ENCODE assay signal across 8 cellular contexts in genomic region chr16:67873435-67874146, GRCh38. TPM values are rescaled to one million over a fixed set of nuclear protein-coding genes. Genes with fewer than 3 reads are reported as not detected.
DNase-seq lines count a peak whose midpoint lies in the region; ATAC-seq and TF ChIP-seq lines count a peak whose summit lies in the region.

No MANE protein-coding gene starts in this region.

- CTCF ChIA-PET in mammary epithelial cell (lab: Charles Lee; ENCODE audit: low non-redundant PET), result interaction anchor here (0.6 kb wide), 1 partner anchor 317 kb away, joined by 3 read pairs; no protein-coding TSS in a partner anchor

- peaks cover 42% of the 10 kb centered on the region for H3K79me2 ChIP-seq in mammary epithelial cell (ENCODE audit: insufficient read depth, low read length)

- H2AFZ ChIP-seq in mammary epithelial cell (ENCODE audit: low read depth, low read length), result peak overlapping the region; percentile 87

- WGBS in mammary epithelial cell (ENCODE audit: low coverage, missing lambda C conversion rate), result 10% methylated on average over 9 of the region's 20 CpGs
- WGBS in mesodermal cell (ENCODE audit: insufficient coverage in 2 of 2), 2 experiments, result 15 to 16% methylated on average over 17 to 19 of the region's 20 CpGs

- H3K9me3 ChIP-seq in mammary epithelial cell (replicated peaks; ENCODE audit: insufficient read depth, low read length) (no peaks in the 10 kb centered on the region), mesodermal cell (ENCODE audit: control insufficient read depth, low read length) (no peaks in the 10 kb centered on the region)

- H4K20me1 ChIP-seq in mammary epithelial cell (ENCODE audit: insufficient read depth, low read length), result no peaks in the 10 kb centered on the region

- in situ Hi-C loops in mammary epithelial cell (cut with MboI; ENCODE audit: low sequenced_read_pairs in 2 of 2), result no loop called here

- ATAC-seq in HG03521 (IDR thresholded peaks at IDR 0.05; ENCODE audit: unreplicated experiment), result peak; percentile 19
- ATAC-seq in GM18858 (IDR thresholded peaks at IDR 0.05; ENCODE audit: unreplicated experiment), result no peak
- ATAC-seq in GM21528 (IDR thresholded peaks at IDR 0.05; ENCODE audit: low FRiP score, unreplicated experiment), result no peak
- no peak for ATAC-seq in HG02870 (IDR thresholded peaks at IDR 0.05; ENCODE audit: unreplicated experiment)

- H3K27me3 ChIP-seq in mammary epithelial cell (ENCODE audit: insufficient read depth, low read length), result no peaks in the 10 kb centered on the region

- dilution Hi-C loops in mammary epithelial cell (cut with HindIII; ENCODE audit: low sequenced_read_pairs), result no loop called here

- H3K4me1 ChIP-seq in mammary epithelial cell (ENCODE audit: insufficient read depth, low read length) (peaks cover 21% of the 10 kb centered on the region), mesodermal cell (ENCODE audit: control insufficient read depth, insufficient read depth, low read length, poor library complexity, severe bottlenecking) (peaks cover 7% of the 10 kb centered on the region)

- intact Hi-C loops in mammary epithelial cell (cut with micrococcal nuclease), result loop anchor here (2.0 to 5.0 kb wide), 3 partner anchors 31 to 167 kb away; partner anchors contain the start of gene THAP11

- peak overlapping the region; percentile 82 for H3K9ac ChIP-seq in mammary epithelial cell (ENCODE audit: insufficient read depth, low read length)

- peak overlapping the region; percentile 70 for H3K4me3 ChIP-seq in GM12864 (ENCODE audit: low read depth, low read length)
- H3K4me3 ChIP-seq in mammary epithelial cell (replicated peaks in 1 of 3; ENCODE audit: insufficient read depth in 1 of 3, low read depth in 2 of 3, low read length in 3 of 3), result peak overlapping the region; percentile 55 to 86 (median 67)
- H3K4me3 ChIP-seq in mesodermal cell (ENCODE audit: extremely low read depth, insufficient read depth, low read length, poor library complexity, severe bottlenecking), result peak overlapping the region; percentile 79

- TF ChIP-seq CTCF in GM12864 (IDR thresholded peaks at IDR 0.05; ENCODE audit: low read depth, low read length, missing control alignments) (no peak), mammary epithelial cell (conservative IDR thresholded peaks at IDR 0.05 in 1 of 2, IDR thresholded peaks at IDR 0.05 in 1 of 2; ENCODE audit: extremely low read depth in 1 of 2, insufficient read depth in 1 of 2, low read depth in 1 of 2, low read length in 2 of 2) (no peak)

- peak overlapping the region; percentile 51 for H3K27ac ChIP-seq in mammary epithelial cell (ENCODE audit: insufficient read depth, low read depth, low read length)
- H3K27ac ChIP-seq in mesodermal cell (ENCODE audit: low read depth, low read length, severe bottlenecking), result peak overlapping the region; percentile 64

- DNase-seq in GM12864 (ENCODE audit: low read depth) (no peak), mammary epithelial cell (peak; percentile 36)
- DNase-seq in stimulated activated naive CD4-positive, alpha-beta T cell treated with Interleukin-2 at 50 U/mL for 16 hours (lab: John Stamatoyannopoulos, UW), result no peak

- H3K36me3 ChIP-seq in mammary epithelial cell (ENCODE audit: insufficient read depth, low read length) (peaks cover 5% of the 10 kb centered on the region), mesodermal cell (ENCODE audit: control insufficient read depth, insufficient read depth, low read length) (peaks cover 74% of the 10 kb centered on the region)

- no TSS peak for BruUV-seq in mammary epithelial cell (replicated peaks; lab: Mats Ljungman, UMichigan)

- H3K4me2 ChIP-seq in mammary epithelial cell (ENCODE audit: insufficient read depth, low read depth, low read length), result peak overlapping the region; percentile 82

RNA-seq across cellular contexts. Expression of gene EDC4, which starts 0.7 kb away (rescaled TPM):
- 10 to 100 TPM; 31.5 to 53.9 TPM for total RNA-seq in mammary epithelial cell
- 36.5 TPM for polyA plus RNA-seq in mammary epithelial cell
- polyA minus RNA-seq in mammary epithelial cell, result 143 TPM
- polyA plus RNA-seq in mesodermal cell (2013, experiment 1 of 2), result 63.8 TPM
- 47.6 TPM for polyA plus RNA-seq in mesodermal cell (2013, experiment 2 of 2)

RNA-seq across cellular contexts. Expression of gene NRN1L, which starts 11.1 kb away (rescaled TPM):
- under 1 TPM in 1 of 2 donors, not detected in 1; 0.83 TPM for total RNA-seq in mammary epithelial cell
- polyA plus RNA-seq in mammary epithelial cell, result not detected
- polyA minus RNA-seq in mammary epithelial cell, result not detected
- polyA plus RNA-seq in mesodermal cell (2013, experiment 1 of 2), result 1.00 TPM
- not detected for polyA plus RNA-seq in mesodermal cell (2013, experiment 2 of 2)

RNA-seq across cellular contexts. Expression of gene PSKH1, which starts 19.5 kb away (rescaled TPM):
- total RNA-seq in mammary epithelial cell, result 10 to 100 TPM; 11.8 to 18.4 TPM
- polyA plus RNA-seq in mammary epithelial cell, result 15.3 TPM
- polyA minus RNA-seq in mammary epithelial cell, result 28.5 TPM
- 26.2 TPM for polyA plus RNA-seq in mesodermal cell (2013, experiment 1 of 2)
- 33.8 TPM for polyA plus RNA-seq in mesodermal cell (2013, experiment 2 of 2)

RNA-seq across cellular contexts. Expression of gene CENPT, which starts 26.1 kb away (rescaled TPM):
- total RNA-seq in mammary epithelial cell, result 10 to 100 TPM; 27.2 to 48.5 TPM
- 35.6 TPM for polyA plus RNA-seq in mammary epithelial cell
- polyA minus RNA-seq in mammary epithelial cell, result 25.7 TPM
- polyA plus RNA-seq in mesodermal cell (2013, experiment 1 of 2), result 46.2 TPM
- polyA plus RNA-seq in mesodermal cell (2013, experiment 2 of 2), result 39.0 TPM

RNA-seq across cellular contexts. Expression of gene NUTF2, which starts 26.9 kb away (rescaled TPM):
- 100 to 1,000 TPM; 158 to 198 TPM for total RNA-seq in mammary epithelial cell
- 452 TPM for polyA plus RNA-seq in mammary epithelial cell
- polyA minus RNA-seq in mammary epithelial cell, result 283 TPM
- 258 TPM for polyA plus RNA-seq in mesodermal cell (2013, experiment 1 of 2)
- polyA plus RNA-seq in mesodermal cell (2013, experiment 2 of 2), result 246 TPM
